ENCODE assay signal across 17 cellular contexts in the genomic region with DNA sequence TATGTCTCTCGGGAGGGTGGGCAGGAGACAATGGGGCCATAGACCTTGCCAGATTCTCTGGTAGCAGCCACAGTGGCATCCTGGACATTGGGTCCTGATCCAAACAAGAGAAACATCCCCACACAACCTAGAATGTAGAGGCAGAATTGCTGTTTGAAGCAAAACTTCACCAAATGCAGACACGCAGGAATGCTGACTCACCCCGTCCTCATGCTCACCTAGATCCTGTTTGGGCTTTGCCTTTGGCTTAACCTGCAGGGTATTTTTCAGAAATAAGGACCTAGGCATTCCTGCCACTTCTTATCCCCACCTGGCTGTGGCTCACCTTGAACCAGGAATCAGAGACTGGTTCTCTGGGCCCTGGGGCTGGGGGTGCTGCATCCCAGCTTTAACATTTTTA. TPM values are rescaled to one million over a fixed set of nuclear protein-coding genes. Genes with fewer than 3 reads are reported as not detected.
DNase-seq lines count a peak whose midpoint lies in the region; ATAC-seq, FAIRE-seq and TF ChIP-seq lines count a peak whose summit lies in the region.
"Had no signal": no experiment of that assay in that cellular context is flagged by ENCODE, and none has a peak within 500 bp of the region (broad histone marks: within the 10 kb centered on the region; RNA-seq: fewer than 3 reads in every experiment).

No MANE protein-coding gene starts in this region.

- H3K9me3 ChIP-seq in HepG2 (ENCODE audit: low read length) (no peaks in the 10 kb centered on the region), right lobe of liver (no peaks in the 10 kb centered on the region)

- H3K4me1 Mint-ChIP-seq in stimulated activated naive B cell treated with anti-CD40 and anti-IgM and Interleukin-4, amounts not matched to agents 10 μg/mL and 1 μg/mL and 100 μg/mL, for 72 hours: peaks cover 43 to 88% of the 10 kb centered on the region in 2 donors

- H3K36me3 Mint-ChIP-seq in stimulated activated naive B cell treated with anti-CD40 and anti-IgM and Interleukin-4, amounts not matched to agents 10 μg/mL and 1 μg/mL and 100 μg/mL, for 72 hours: peaks cover 75 to 93% of the 10 kb centered on the region in 2 donors

- H2AFZ ChIP-seq in HepG2 (ENCODE audit: low read length): no peak overlapping the region

- 100% methylated on average over 3 of the region's 3 CpGs for WGBS in HepG2 (ENCODE audit: low lambda C conversion rate)
- WGBS in right lobe of liver (ENCODE audit: insufficient coverage, low coverage, low lambda C conversion rate, missing lambda C conversion rate): 80% methylated on average over 1 of the region's 3 CpGs

- POLR2A ChIA-PET in HepG2 (lab: Yijun Ruan, JAX): no interaction called here
- POLR2A ChIA-PET in RWPE1 (lab: Yijun Ruan, JAX; ENCODE audit: low non-redundant PET): no interaction called here

- CTCF ChIA-PET in HepG2 (lab: Yijun Ruan, JAX; ENCODE audit: low intra/inter-chr PET ratio, low total read pairs): no interaction called here
- CTCF ChIA-PET in RWPE1 (lab: Yijun Ruan, JAX): no interaction called here

- DNase-seq in HepG2 (ENCODE audit: low spot score): no peak
- DNase-seq in right lobe of liver: no peak
- no peak for DNase-seq in RWPE1 (ENCODE audit: low spot score)
- DNase-seq in stimulated activated naive B cell treated with anti-CD40 and anti-IgM and Interleukin-4, amounts not matched to agents 10 μg/mL and 1 μg/mL and 100 μg/mL, for 72 hours: no peak
- no peak for DNase-seq in iPS-NIHi11 (ENCODE audit: low spot score)
- DNase-seq: ACHN, EL, KG1, MV-4-11, NCI-H1694 treated with DMSO at 0.1 percent for 48 hours, Right ventricle myocardium superior, SW 1271 had no signal

- no peak overlapping the region for H3K4me3 Mint-ChIP-seq in stimulated activated naive B cell treated with anti-CD40 and anti-IgM and Interleukin-4, amounts not matched to agents 10 μg/mL and 1 μg/mL and 100 μg/mL, for 72 hours

- H3K4me2 ChIP-seq in HepG2 (ENCODE audit: low read depth, low read length): no peak overlapping the region

- no peaks in the 10 kb centered on the region; the same call in 1 of the 2 replicates for H4K20me1 ChIP-seq in HepG2 (ENCODE audit: insufficient read depth, low read length)

- no peaks in the 10 kb centered on the region for H3K79me2 ChIP-seq in HepG2 (ENCODE audit: insufficient read depth, low read length)

- TF ChIP-seq RAD21 in HepG2 (CRISPR knock-in tag; IDR thresholded peaks at IDR 0.05): no peak

- in situ Hi-C loops in HepG2 (cut with HindIII; ENCODE audit: extremely low pct_ligation_motif_present, low pct_unique_long_range_greater_than_20kb): no loop called here

- intact Hi-C loops in HepG2 (cut with micrococcal nuclease; ENCODE audit: unreplicated experiment) (no loop called here), right lobe of liver (cut with DNase I) (no loop called here)

- FAIRE-seq in HepG2 (lab: Jason Lieb, UNC): no peak
- FAIRE-seq: GM12892, GM18507, RCC 7860 had no signal

- H3K4me3 ChIP-seq in HepG2 (replicated peaks in 1 of 3; ENCODE audit: insufficient read depth in 1 of 3, low read depth in 2 of 3, low read length in 3 of 3): no peak overlapping the region
- H3K4me3 ChIP-seq in right lobe of liver: no peak overlapping the region

- 0 out of 2 replicates have a peak, but pooled peaks cover 7% of the 10 kb centered on the region for H3K4me1 ChIP-seq in HepG2 (ENCODE audit: insufficient read depth, low read length)
- H3K4me1 ChIP-seq in right lobe of liver: no peaks in the 10 kb centered on the region

- no peak overlapping the region for H3K27ac ChIP-seq in HepG2 (ENCODE audit: extremely low read length, insufficient read depth, low read length)
- no peak overlapping the region for H3K27ac ChIP-seq in right lobe of liver
- H3K27ac ChIP-seq in RWPE1: peak overlapping the region; percentile 40

- TF ChIP-seq CTCF in HepG2 (CRISPR knock-in tag; IDR thresholded peaks at IDR 0.05) (no peak), right lobe of liver (IDR thresholded peaks at IDR 0.05) (no peak), RWPE1 (conservative IDR thresholded peaks at IDR 0.05; ENCODE audit: low read depth) (no peak)

- peaks cover 20 to 50% of the 10 kb centered on the region in 2 experiments for H3K36me3 ChIP-seq in HepG2 (replicated peaks in 1 of 2; ENCODE audit: control insufficient read depth in 1 of 2, insufficient read depth in 2 of 2, low read length in 2 of 2)
- H3K36me3 ChIP-seq in right lobe of liver: peaks cover 3 to 60% (median 34%) of the 10 kb centered on the region in 4 donors

- H3K27me3 ChIP-seq in HepG2 (ENCODE audit: control insufficient read depth in 1 of 2, insufficient read depth in 2 of 2, low read length in 2 of 2) (no peaks in the 10 kb centered on the region), right lobe of liver (no peaks in the 10 kb centered on the region)

- H3K9me3 Mint-ChIP-seq in stimulated activated naive B cell treated with anti-CD40 and anti-IgM and Interleukin-4, amounts not matched to agents 10 μg/mL and 1 μg/mL and 100 μg/mL, for 72 hours: peaks cover 0 to 4% of the 10 kb centered on the region in 2 donors

- ATAC-seq in HepG2: no peak
- ATAC-seq in right lobe of liver: no peak
- ATAC-seq in stimulated activated naive B cell treated with anti-CD40 and anti-IgM and Interleukin-4, amounts not matched to agents 10 μg/mL and 1 μg/mL and 100 μg/mL, for 72 hours (replicated peaks): no peak
- no peak for ATAC-seq in HG03469 (IDR thresholded peaks at IDR 0.05; ENCODE audit: unreplicated experiment)

- BruUV-seq in HepG2 (replicated peaks; lab: Mats Ljungman, UMichigan): no TSS peak

- TF ChIP-seq EP300 in HepG2 (IDR thresholded peaks at IDR 0.05; ENCODE audit: low read depth in 2 of 2, low read length in 2 of 2) (no peak), HepG2 (CRISPR knock-in tag; IDR thresholded peaks at IDR 0.05; ENCODE audit: borderline replicate concordance) (no peak)

- no peaks in the 10 kb centered on the region for H3K27me3 Mint-ChIP-seq in stimulated activated naive B cell treated with anti-CD40 and anti-IgM and Interleukin-4, amounts not matched to agents 10 μg/mL and 1 μg/mL and 100 μg/mL, for 72 hours

- TF ChIP-seq POLR2A in HepG2 (IDR thresholded peaks at IDR 0.05; ENCODE audit: insufficient read depth in 1 of 2, low read depth in 2 of 2, low read length in 2 of 2): no peak
- no peak for TF ChIP-seq POLR2A in right lobe of liver (IDR thresholded peaks at IDR 0.05)

- no peak overlapping the region for H3K9ac ChIP-seq in HepG2 (ENCODE audit: insufficient read depth, low read depth, low read length)

- peak overlapping the region; percentile 85 for H3K27ac Mint-ChIP-seq in stimulated activated naive B cell treated with anti-CD40 and anti-IgM and Interleukin-4, amounts not matched to agents 10 μg/mL and 1 μg/mL and 100 μg/mL, for 72 hours

RNA-seq across cellular contexts. Expression of gene TBC1D17, which starts 7.3 kb away (rescaled TPM):
- 3.6 and 9.7 TPM in 2 replicates for total RNA-seq in HepG2 (2016; rRNA removed; fragmentation: Illumina TruSeq; extraction: Trizol)
- total RNA-seq in HepG2 (2016; cell fraction: cytosol; rRNA removed; fragmentation: Illumina TruSeq; extraction: Trizol; ENCODE audit: low read depth): 3.6 and 4.6 TPM in 2 replicates
- total RNA-seq in HepG2 (2016; cell fraction: insoluble cytoplasmic fraction; rRNA removed; fragmentation: Illumina TruSeq; extraction: Trizol): 4.5 and 10.0 TPM in 2 replicates
- 7.6 and 8.5 TPM in 2 replicates for total RNA-seq in HepG2 (2016; cell fraction: membrane; rRNA removed; fragmentation: Illumina TruSeq; extraction: Trizol)
- total RNA-seq in HepG2 (2016; cell fraction: nucleus; rRNA removed; fragmentation: Illumina TruSeq; extraction: Trizol): 8.6 and 13.7 TPM in 2 replicates
- polyA plus RNA-seq in HepG2 (2011; rRNA removed): 16.9 and 21.6 TPM in 2 replicates
- polyA plus RNA-seq in HepG2 (2011; cell fraction: cytosol; rRNA removed): 7.9 and 12.0 TPM in 2 replicates
- polyA plus RNA-seq in HepG2 (2011; cell fraction: nucleus; rRNA removed): 83.8 and 108 TPM in 2 replicates
- 19.0 and 23.3 TPM in 2 replicates for polyA plus RNA-seq in HepG2 (2012)
- polyA plus RNA-seq in HepG2 (2016; cell fraction: cytosol; fragmentation: Illumina TruSeq; extraction: Trizol; ENCODE audit: low read depth): 4.7 and 5.1 TPM in 2 replicates
- 10.7 and 15.1 TPM in 2 replicates for polyA plus RNA-seq in HepG2 (2016; cell fraction: insoluble cytoplasmic fraction; fragmentation: Illumina TruSeq; extraction: Trizol; ENCODE audit: low read depth)
- polyA plus RNA-seq in HepG2 (2016; cell fraction: membrane; fragmentation: Illumina TruSeq; extraction: Trizol; ENCODE audit: low read depth): 9.3 and 10.8 TPM in 2 replicates
- 45.7 and 46.6 TPM in 2 replicates for polyA plus RNA-seq in HepG2 (2016; cell fraction: nucleus; fragmentation: Illumina TruSeq; extraction: Trizol; ENCODE audit: insufficient read depth, low read depth)
- polyA minus RNA-seq in HepG2 (2011; rRNA and poly(A)+ RNA removed; ENCODE audit: low replicate concordance): 14.8 and 17.4 TPM in 2 replicates
- polyA minus RNA-seq in HepG2 (2011; cell fraction: cytosol; rRNA and poly(A)+ RNA removed): 9.8 and 11.2 TPM in 2 replicates
- polyA minus RNA-seq in HepG2 (2011; cell fraction: nucleus; rRNA and poly(A)+ RNA removed): 16.0 and 24.2 TPM in 2 replicates
- 10 to 100 TPM; 12.6 to 38.1 (median 27.8) TPM for total RNA-seq in right lobe of liver

RNA-seq across cellular contexts. Expression of gene AKT1S1, which starts 7.6 kb away (rescaled TPM):
- total RNA-seq in HepG2 (2016; rRNA removed; fragmentation: Illumina TruSeq; extraction: Trizol): 10.9 and 13.5 TPM in 2 replicates
- 6.3 and 7.3 TPM in 2 replicates for total RNA-seq in HepG2 (2016; cell fraction: cytosol; rRNA removed; fragmentation: Illumina TruSeq; extraction: Trizol; ENCODE audit: low read depth)
- 10.3 and 14.9 TPM in 2 replicates for total RNA-seq in HepG2 (2016; cell fraction: insoluble cytoplasmic fraction; rRNA removed; fragmentation: Illumina TruSeq; extraction: Trizol)
- 14.8 and 16.5 TPM in 2 replicates for total RNA-seq in HepG2 (2016; cell fraction: membrane; rRNA removed; fragmentation: Illumina TruSeq; extraction: Trizol)
- total RNA-seq in HepG2 (2016; cell fraction: nucleus; rRNA removed; fragmentation: Illumina TruSeq; extraction: Trizol): 12.4 and 13.6 TPM in 2 replicates
- 27.8 and 30.0 TPM in 2 replicates for polyA plus RNA-seq in HepG2 (2011; rRNA removed)
- 29.0 and 32.7 TPM in 2 replicates for polyA plus RNA-seq in HepG2 (2011; cell fraction: cytosol; rRNA removed)
- polyA plus RNA-seq in HepG2 (2011; cell fraction: nucleus; rRNA removed): 56.2 and 76.4 TPM in 2 replicates
- 19.5 and 19.7 TPM in 2 replicates for polyA plus RNA-seq in HepG2 (2012)
- 22.7 and 24.3 TPM in 2 replicates for polyA plus RNA-seq in HepG2 (2016; cell fraction: cytosol; fragmentation: Illumina TruSeq; extraction: Trizol; ENCODE audit: low read depth)
- polyA plus RNA-seq in HepG2 (2016; cell fraction: insoluble cytoplasmic fraction; fragmentation: Illumina TruSeq; extraction: Trizol; ENCODE audit: low read depth): 43.5 and 52.7 TPM in 2 replicates
- polyA plus RNA-seq in HepG2 (2016; cell fraction: membrane; fragmentation: Illumina TruSeq; extraction: Trizol; ENCODE audit: low read depth): 46.7 and 51.1 TPM in 2 replicates
- polyA plus RNA-seq in HepG2 (2016; cell fraction: nucleus; fragmentation: Illumina TruSeq; extraction: Trizol; ENCODE audit: insufficient read depth, low read depth): 55.9 and 59.4 TPM in 2 replicates
- 25.3 and 37.7 TPM in 2 replicates for polyA minus RNA-seq in HepG2 (2011; rRNA and poly(A)+ RNA removed; ENCODE audit: low replicate concordance)
- polyA minus RNA-seq in HepG2 (2011; cell fraction: cytosol; rRNA and poly(A)+ RNA removed): 13.0 and 14.0 TPM in 2 replicates
- 21.9 and 22.5 TPM in 2 replicates for polyA minus RNA-seq in HepG2 (2011; cell fraction: nucleus; rRNA and poly(A)+ RNA removed)
- 10 to 100 TPM; 18.2 to 27.0 (median 22.4) TPM for total RNA-seq in right lobe of liver

RNA-seq across cellular contexts. Expression of gene IL4I1, which starts 11.9 kb away (rescaled TPM):
- total RNA-seq in HepG2 (2016; rRNA removed; fragmentation: Illumina TruSeq; extraction: Trizol): not detected in 2 replicates
- total RNA-seq in HepG2 (2016; cell fraction: cytosol; rRNA removed; fragmentation: Illumina TruSeq; extraction: Trizol; ENCODE audit: low read depth): not detected in 2 replicates
- 0.18 and 0.30 TPM in 2 replicates for total RNA-seq in HepG2 (2016; cell fraction: insoluble cytoplasmic fraction; rRNA removed; fragmentation: Illumina TruSeq; extraction: Trizol)
- total RNA-seq in HepG2 (2016; cell fraction: membrane; rRNA removed; fragmentation: Illumina TruSeq; extraction: Trizol): not detected in 2 replicates
- not detected in 2 replicates for total RNA-seq in HepG2 (2016; cell fraction: nucleus; rRNA removed; fragmentation: Illumina TruSeq; extraction: Trizol)
- not detected in 2 replicates for polyA plus RNA-seq in HepG2 (2011; rRNA removed)
- polyA plus RNA-seq in HepG2 (2011; cell fraction: cytosol; rRNA removed): 0.08 TPM in 1 of 2 replicates, not detected in the other
- 0.16 and 0.28 TPM in 2 replicates for polyA plus RNA-seq in HepG2 (2011; cell fraction: nucleus; rRNA removed)
- 0.50 TPM in 1 of 2 replicates, not detected in the other for polyA plus RNA-seq in HepG2 (2012)
- polyA plus RNA-seq in HepG2 (2016; cell fraction: cytosol; fragmentation: Illumina TruSeq; extraction: Trizol; ENCODE audit: low read depth): 0.29 TPM in 1 of 2 replicates, not detected in the other
- not detected in 2 replicates for polyA plus RNA-seq in HepG2 (2016; cell fraction: insoluble cytoplasmic fraction; fragmentation: Illumina TruSeq; extraction: Trizol; ENCODE audit: low read depth)
- polyA plus RNA-seq in HepG2 (2016; cell fraction: membrane; fragmentation: Illumina TruSeq; extraction: Trizol; ENCODE audit: low read depth): not detected in 2 replicates
- not detected in 2 replicates for polyA plus RNA-seq in HepG2 (2016; cell fraction: nucleus; fragmentation: Illumina TruSeq; extraction: Trizol; ENCODE audit: insufficient read depth, low read depth)
- polyA minus RNA-seq in HepG2 (2011; rRNA and poly(A)+ RNA removed; ENCODE audit: low replicate concordance): 0.09 TPM in 1 of 2 replicates, not detected in the other
- polyA minus RNA-seq in HepG2 (2011; cell fraction: cytosol; rRNA and poly(A)+ RNA removed): not detected in 2 replicates
- polyA minus RNA-seq in HepG2 (2011; cell fraction: nucleus; rRNA and poly(A)+ RNA removed): not detected in 2 replicates
- total RNA-seq in right lobe of liver: 1 to 10 TPM in 2 of 6 experiments, under 1 TPM in 1, not detected in 3; 0.56 to 4.2 (median 1.0) TPM
- total RNA-seq: NCI-H460, Right ventricle myocardium superior had no signal

RNA-seq across cellular contexts. Expression of gene PNKP, which starts 17.4 kb away (rescaled TPM):
- total RNA-seq in HepG2 (2016; rRNA removed; fragmentation: Illumina TruSeq; extraction: Trizol) (12.5 and 27.1 TPM in 2 replicates), right lobe of liver (10 to 100 TPM; 21.0 to 37.5 (median 27.9) TPM)
- 15.1 and 16.6 TPM in 2 replicates for total RNA-seq in HepG2 (2016; cell fraction: cytosol; rRNA removed; fragmentation: Illumina TruSeq; extraction: Trizol; ENCODE audit: low read depth)
- 14.0 and 23.3 TPM in 2 replicates for total RNA-seq in HepG2 (2016; cell fraction: insoluble cytoplasmic fraction; rRNA removed; fragmentation: Illumina TruSeq; extraction: Trizol)
- 10.4 and 12.6 TPM in 2 replicates for total RNA-seq in HepG2 (2016; cell fraction: membrane; rRNA removed; fragmentation: Illumina TruSeq; extraction: Trizol)
- 22.5 and 24.4 TPM in 2 replicates for total RNA-seq in HepG2 (2016; cell fraction: nucleus; rRNA removed; fragmentation: Illumina TruSeq; extraction: Trizol)
- 12.7 and 17.0 TPM in 2 replicates for polyA plus RNA-seq in HepG2 (2011; rRNA removed)
- polyA plus RNA-seq in HepG2 (2011; cell fraction: cytosol; rRNA removed): 6.9 and 10.2 TPM in 2 replicates
- 96.1 and 104 TPM in 2 replicates for polyA plus RNA-seq in HepG2 (2011; cell fraction: nucleus; rRNA removed)
- 14.4 and 18.2 TPM in 2 replicates for polyA plus RNA-seq in HepG2 (2012)
- polyA plus RNA-seq in HepG2 (2016; cell fraction: cytosol; fragmentation: Illumina TruSeq; extraction: Trizol; ENCODE audit: low read depth): 6.4 and 8.2 TPM in 2 replicates
- polyA plus RNA-seq in HepG2 (2016; cell fraction: insoluble cytoplasmic fraction; fragmentation: Illumina TruSeq; extraction: Trizol; ENCODE audit: low read depth): 11.5 and 13.4 TPM in 2 replicates
- 11.3 and 40.2 TPM in 2 replicates for polyA plus RNA-seq in HepG2 (2016; cell fraction: membrane; fragmentation: Illumina TruSeq; extraction: Trizol; ENCODE audit: low read depth)
- 87.3 and 98.8 TPM in 2 replicates for polyA plus RNA-seq in HepG2 (2016; cell fraction: nucleus; fragmentation: Illumina TruSeq; extraction: Trizol; ENCODE audit: insufficient read depth, low read depth)
- 16.1 and 37.1 TPM in 2 replicates for polyA minus RNA-seq in HepG2 (2011; rRNA and poly(A)+ RNA removed; ENCODE audit: low replicate concordance)
- 9.8 and 10.1 TPM in 2 replicates for polyA minus RNA-seq in HepG2 (2011; cell fraction: cytosol; rRNA and poly(A)+ RNA removed)
- 30.5 and 40.2 TPM in 2 replicates for polyA minus RNA-seq in HepG2 (2011; cell fraction: nucleus; rRNA and poly(A)+ RNA removed)

RNA-seq across cellular contexts. Expression of gene PTOV1, which starts 33.8 kb away (rescaled TPM):
- total RNA-seq in HepG2 (2016; rRNA removed; fragmentation: Illumina TruSeq; extraction: Trizol) (59.4 and 68.5 TPM in 2 replicates), right lobe of liver (10 to 100 TPM; 44.4 to 93.0 (median 69.6) TPM)
- 30.7 and 36.0 TPM in 2 replicates for total RNA-seq in HepG2 (2016; cell fraction: cytosol; rRNA removed; fragmentation: Illumina TruSeq; extraction: Trizol; ENCODE audit: low read depth)
- 67.3 and 74.4 TPM in 2 replicates for total RNA-seq in HepG2 (2016; cell fraction: insoluble cytoplasmic fraction; rRNA removed; fragmentation: Illumina TruSeq; extraction: Trizol)
- total RNA-seq in HepG2 (2016; cell fraction: membrane; rRNA removed; fragmentation: Illumina TruSeq; extraction: Trizol): 45.7 and 54.4 TPM in 2 replicates
- 68.2 and 84.3 TPM in 2 replicates for total RNA-seq in HepG2 (2016; cell fraction: nucleus; rRNA removed; fragmentation: Illumina TruSeq; extraction: Trizol)
- polyA plus RNA-seq in HepG2 (2011; rRNA removed): 63.5 and 77.7 TPM in 2 replicates
- polyA plus RNA-seq in HepG2 (2011; cell fraction: cytosol; rRNA removed): 27.3 and 44.2 TPM in 2 replicates
- 387 and 441 TPM in 2 replicates for polyA plus RNA-seq in HepG2 (2011; cell fraction: nucleus; rRNA removed)
- 72.7 and 99.0 TPM in 2 replicates for polyA plus RNA-seq in HepG2 (2012)
- polyA plus RNA-seq in HepG2 (2016; cell fraction: cytosol; fragmentation: Illumina TruSeq; extraction: Trizol; ENCODE audit: low read depth): 24.0 and 27.8 TPM in 2 replicates
- polyA plus RNA-seq in HepG2 (2016; cell fraction: insoluble cytoplasmic fraction; fragmentation: Illumina TruSeq; extraction: Trizol; ENCODE audit: low read depth): 78.0 and 94.4 TPM in 2 replicates
- polyA plus RNA-seq in HepG2 (2016; cell fraction: membrane; fragmentation: Illumina TruSeq; extraction: Trizol; ENCODE audit: low read depth): 34.7 and 37.3 TPM in 2 replicates
- 178 and 181 TPM in 2 replicates for polyA plus RNA-seq in HepG2 (2016; cell fraction: nucleus; fragmentation: Illumina TruSeq; extraction: Trizol; ENCODE audit: insufficient read depth, low read depth)
- 73.5 and 109 TPM in 2 replicates for polyA minus RNA-seq in HepG2 (2011; rRNA and poly(A)+ RNA removed; ENCODE audit: low replicate concordance)
- 42.8 and 45.1 TPM in 2 replicates for polyA minus RNA-seq in HepG2 (2011; cell fraction: cytosol; rRNA and poly(A)+ RNA removed)
- polyA minus RNA-seq in HepG2 (2011; cell fraction: nucleus; rRNA and poly(A)+ RNA removed): 69.0 and 75.8 TPM in 2 replicates
